18 cellular contexts compared by ENCODE assay signal in the genomic region with DNA sequence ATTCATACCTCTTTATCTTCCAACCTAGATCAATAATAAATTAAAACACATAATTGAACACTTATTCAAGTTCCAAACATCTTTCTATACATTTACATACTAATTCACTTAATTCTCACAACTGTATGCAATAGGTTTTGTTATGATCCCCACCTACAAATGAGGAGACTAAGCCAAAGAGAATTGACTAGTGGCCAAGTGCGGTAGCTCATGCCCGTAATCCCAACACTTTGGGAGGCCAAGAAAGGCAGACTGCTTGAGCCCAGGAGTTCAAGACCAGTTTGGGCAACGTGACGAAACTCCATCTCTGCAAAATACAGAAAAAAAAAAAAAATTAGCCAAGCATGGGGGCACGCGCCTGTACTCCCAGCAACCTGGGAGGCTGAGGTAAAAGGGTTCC. TPM values are rescaled to one million over a fixed set of nuclear protein-coding genes. Genes with fewer than 3 reads are reported as not detected.
DNase-seq lines count a peak whose midpoint lies in the region; ATAC-seq and TF ChIP-seq lines count a peak whose summit lies in the region.
"Had no signal": no experiment of that assay in that cellular context is flagged by ENCODE, and none has a peak within 500 bp of the region (broad histone marks: within the 10 kb centered on the region; RNA-seq: fewer than 3 reads in every experiment).

No MANE protein-coding gene starts in this region.

- TF ChIP-seq CTCF in mammary epithelial cell (conservative IDR thresholded peaks at IDR 0.05 in 1 of 2, IDR thresholded peaks at IDR 0.05 in 1 of 2; ENCODE audit: extremely low read depth in 1 of 2, insufficient read depth in 1 of 2, low read depth in 1 of 2, low read length in 2 of 2) = peak; percentile 17 to 20
- no peak for TF ChIP-seq CTCF in breast epithelium (IDR thresholded peaks at IDR 0.05)
- no peak for TF ChIP-seq CTCF in Panc1 (IDR thresholded peaks at IDR 0.05)
- peak; percentile 29 for TF ChIP-seq CTCF in fibroblast of villous mesenchyme (IDR thresholded peaks at IDR 0.05; ENCODE audit: insufficient read depth, low read depth, low read length)

- no peaks in the 10 kb centered on the region for H3K79me2 ChIP-seq in mammary epithelial cell (ENCODE audit: insufficient read depth, low read length)

- POLR2A ChIA-PET in Panc1 (lab: Charles Lee) = no interaction called here

- no peaks in the 10 kb centered on the region for H3K4me1 ChIP-seq in mammary epithelial cell (ENCODE audit: insufficient read depth, low read length)
- H3K4me1 ChIP-seq in breast epithelium = no peaks in the 10 kb centered on the region
- H3K4me1 ChIP-seq in Panc1 (ENCODE audit: control insufficient read depth, insufficient read depth, low read length) = no peaks in the 10 kb centered on the region
- H3K4me1 ChIP-seq: tibial nerve had no signal

- ATAC-seq in Panc1 = peak; percentile 72; the same call in 1 of the 2 replicates
- ATAC-seq in GM21381 (IDR thresholded peaks at IDR 0.05; ENCODE audit: unreplicated experiment) = no peak
- no peak for ATAC-seq in HG03039 (IDR thresholded peaks at IDR 0.05; ENCODE audit: unreplicated experiment)
- ATAC-seq: activated T-helper 17 cell treated with anti-CD3 and anti-CD28 coated beads, Interleukin-2, amount 50 U/mL, for 72 hours had no signal

- no peaks in the 10 kb centered on the region for H4K20me1 ChIP-seq in mammary epithelial cell (ENCODE audit: insufficient read depth, low read length)

- no peaks in the 10 kb centered on the region for H3K9me3 ChIP-seq in mammary epithelial cell (replicated peaks; ENCODE audit: insufficient read depth, low read length)
- no peaks in the 10 kb centered on the region for H3K9me3 ChIP-seq in breast epithelium
- H3K9me3 ChIP-seq in Panc1 (ENCODE audit: control insufficient read depth, insufficient read depth, low read depth, low read length) = no peaks in the 10 kb centered on the region
- H3K9me3 ChIP-seq: tibial nerve had no signal

- no peak for DNase-seq in mammary epithelial cell
- DNase-seq in breast epithelium (ENCODE audit: low spot score in 2 of 2) = no peak
- no peak for DNase-seq in Panc1 (ENCODE audit: low read depth, low spot score)
- DNase-seq in fibroblast of villous mesenchyme (ENCODE audit: low read depth) = no peak
- no peak for DNase-seq in central memory CD4-positive, alpha-beta T cell
- no peak for DNase-seq in T-helper 2 cell
- DNase-seq: activated CD8-positive, alpha-beta memory T cell treated with anti-CD3 and anti-CD28 coated beads for 24 hours; CD8-positive, alpha-beta memory T cell; KG1; midbrain; NCI-H1694 treated with DMSO at 0.1 percent for 48 hours; nucleus accumbens; stimulated activated CD4-positive, alpha-beta T cell treated with anti-CD3 and anti-CD28 coated beads, Interleukin-4, amount 100 ng/mL, for 1 hour had no signal

- no TSS peak for BruUV-seq in mammary epithelial cell (replicated peaks; lab: Mats Ljungman, UMichigan)
- BruUV-seq in Panc1 (replicated peaks; lab: Mats Ljungman, UMichigan) = no TSS peak

- H3K27me3 ChIP-seq in mammary epithelial cell (ENCODE audit: insufficient read depth, low read length) (no peaks in the 10 kb centered on the region), breast epithelium (no peaks in the 10 kb centered on the region), Panc1 (ENCODE audit: control insufficient read depth, insufficient read depth, low read length) (no peaks in the 10 kb centered on the region)
- H3K27me3 ChIP-seq: tibial nerve had no signal

- H3K9ac ChIP-seq in mammary epithelial cell (ENCODE audit: insufficient read depth, low read length) = no peak overlapping the region

- H3K4me2 ChIP-seq in mammary epithelial cell (ENCODE audit: insufficient read depth, low read depth, low read length) = no peak overlapping the region

- WGBS in mammary epithelial cell (ENCODE audit: low coverage, missing lambda C conversion rate) = 64% methylated on average over 4 of the region's 6 CpGs

- H3K36me3 ChIP-seq in mammary epithelial cell (ENCODE audit: insufficient read depth, low read length) (no peaks in the 10 kb centered on the region), breast epithelium (no peaks in the 10 kb centered on the region), Panc1 (ENCODE audit: control insufficient read depth, insufficient read depth, low read length) (no peaks in the 10 kb centered on the region)
- H3K36me3 ChIP-seq: tibial nerve had no signal

- in situ Hi-C loops in mammary epithelial cell (cut with MboI; ENCODE audit: low sequenced_read_pairs in 2 of 2) = no loop called here
- in situ Hi-C loops in Panc1 (cut with HindIII; ENCODE audit: low pct_unique_long_range_greater_than_20kb, low sequenced_read_pairs) = no loop called here

- dilution Hi-C loops in mammary epithelial cell (cut with HindIII; ENCODE audit: low sequenced_read_pairs) = no loop called here

- H2AFZ ChIP-seq in mammary epithelial cell (ENCODE audit: low read depth, low read length) = no peak overlapping the region

- H3K27ac ChIP-seq in mammary epithelial cell (ENCODE audit: insufficient read depth, low read depth, low read length) = no peak overlapping the region
- H3K27ac ChIP-seq in breast epithelium = no peak overlapping the region
- H3K27ac ChIP-seq in Panc1 (ENCODE audit: low read length) = no peak overlapping the region
- H3K27ac ChIP-seq: HL-60, tibial nerve had no signal

- CTCF ChIA-PET in mammary epithelial cell (lab: Charles Lee; ENCODE audit: low non-redundant PET) (interaction anchor here (0.5 kb wide), 1 partner anchor 11 kb away, joined by 6 read pairs; no protein-coding TSS in a partner anchor), Panc1 (lab: Charles Lee) (interaction anchor here (0.7 to 1.1 kb wide), 2 partner anchors 198 to 206 kb away, joined by 3 to 5 read pairs; no protein-coding TSS in a partner anchor)

- H3K4me3 ChIP-seq in mammary epithelial cell (replicated peaks in 1 of 3; ENCODE audit: insufficient read depth in 1 of 3, low read depth in 2 of 3, low read length in 3 of 3) = no peak overlapping the region
- H3K4me3 ChIP-seq in breast epithelium = no peak overlapping the region
- H3K4me3 ChIP-seq in Panc1 (ENCODE audit: low read depth in 2 of 2, low read length in 2 of 2) = no peak overlapping the region
- no peak overlapping the region for H3K4me3 ChIP-seq in fibroblast of villous mesenchyme (ENCODE audit: low read depth, low read length)
- H3K4me3 ChIP-seq: tibial nerve had no signal

- intact Hi-C loops in mammary epithelial cell (cut with micrococcal nuclease) = no loop called here
- intact Hi-C loops in breast epithelium (cut with DNase I; ENCODE audit: low total_unique reads) = no loop called here
- intact Hi-C loops in Panc1 (cut with micrococcal nuclease; ENCODE audit: unreplicated experiment) = no loop called here

- no peak for TF ChIP-seq POLR2A in breast epithelium (IDR thresholded peaks at IDR 0.05)

RNA-seq across cellular contexts. Expression of a gene that starts 36.8 kb away (rescaled TPM):
- total RNA-seq in mammary epithelial cell = under 1 TPM in 1 of 2 donors, not detected in 1; 0.17 TPM
- not detected for polyA plus RNA-seq in mammary epithelial cell
- not detected for polyA minus RNA-seq in mammary epithelial cell
- under 1 TPM in 1 of 3 donors, not detected in 2; 0.33 TPM for total RNA-seq in breast epithelium
- 4.3 TPM for total RNA-seq in Panc1 (2021; ENCODE audit: unreplicated experiment)
- 1.5 TPM for polyA plus RNA-seq in Panc1 (2012; ENCODE audit: insufficient read length)
- total RNA-seq in fibroblast of villous mesenchyme = under 0.01 TPM in 1 of 2 replicates, not detected in the other
- total RNA-seq: activated T-helper 17 cell treated with anti-CD3 and anti-CD28 coated beads, Interleukin-2, amount 50 U/mL, for 72 hours had no signal
- polyA plus RNA-seq: CD8-positive, alpha-beta memory T cell had no signal

Comparison
In these comparisons a context has a peak if more than half of its experiments do, and no peak if none do; other contexts are left out.
1. CTCF ChIP-seq: peak in mammary epithelial cell (2 of 2) and fibroblast of villous mesenchyme (single experiment); none in breast epithelium (0 of 3) and Panc1 (single experiment).